8 cellular contexts compared by ENCODE assay signal in genomic region chr12:109461846-109462766, GRCh38. TPM values are rescaled to one million over a fixed set of nuclear protein-coding genes. Genes with fewer than 3 reads are reported as not detected.
DNase-seq lines count a peak whose midpoint lies in the region; ATAC-seq and TF ChIP-seq lines count a peak whose summit lies in the region.

No MANE protein-coding gene starts in this region.

- H3K4me1 Mint-ChIP-seq in neural crest cell, result peaks cover 88% of the 10 kb centered on the region

- peaks cover 77% of the 10 kb centered on the region for H3K4me1 ChIP-seq in SJSA1 (replicated peaks)

- DNase-seq in Daoy (ENCODE audit: low read depth) (peak; percentile 88), SJSA1 (ENCODE audit: low read depth in 1 of 2, low spot score in 2 of 2) (peak; percentile 82 to 87), foreskin fibroblast (peak; percentile 97 to 99), neural crest cell (ENCODE audit: low read depth, low spot score) (no peak), DMS53 treated with DMSO at 0.1 percent for 48 hours (lab: John Stamatoyannopoulos, UW; ENCODE audit: unreplicated experiment) (no peak)
- no peak for DNase-seq in effector CD4-positive, alpha-beta T cell
- no peak for DNase-seq in activated effector memory CD4-positive, alpha-beta T cell treated with Interleukin-2 at 50 U/mL for 16 hours

- peaks cover 7% of the 10 kb centered on the region for H3K36me3 Mint-ChIP-seq in neural crest cell (ENCODE audit: low read depth)

- H3K9me3 Mint-ChIP-seq in neural crest cell, result no peaks in the 10 kb centered on the region

- H3K4me3 Mint-ChIP-seq in neural crest cell, result peak overlapping the region; percentile 70

- H3K27me3 ChIP-seq in SJSA1 (replicated peaks), result no peaks in the 10 kb centered on the region

- ATAC-seq in GM21528 (IDR thresholded peaks at IDR 0.05; ENCODE audit: low FRiP score, unreplicated experiment), result no peak

- H3K27me3 Mint-ChIP-seq in neural crest cell (ENCODE audit: low read depth), result no peaks in the 10 kb centered on the region

- no peak overlapping the region for H3K4me3 ChIP-seq in SJSA1
- peak overlapping the region in 1 of 2 donors; percentile 20 for H3K4me3 ChIP-seq in foreskin fibroblast (ENCODE audit: low read depth in 1 of 2, low read length in 2 of 2)

- no peaks in the 10 kb centered on the region for H3K9me3 ChIP-seq in SJSA1 (replicated peaks)

- H3K36me3 ChIP-seq in SJSA1, result peaks cover 62% of the 10 kb centered on the region

- peak overlapping the region; percentile 98 for H3K27ac ChIP-seq in SJSA1

- TF ChIP-seq CTCF in foreskin fibroblast (IDR thresholded peaks at IDR 0.05; ENCODE audit: low read depth, low read length) (no peak), neural crest cell (conservative IDR thresholded peaks at IDR 0.05) (no peak)

- peak overlapping the region; percentile 93 for H3K27ac Mint-ChIP-seq in neural crest cell (ENCODE audit: unreplicated experiment)

RNA-seq across cellular contexts. Expression of gene KCTD10, which starts 15.0 kb away (rescaled TPM):
- total RNA-seq in Daoy (2014; rRNA removed; shearing (Covaris generic)), result 53.1 and 75.3 TPM in 2 replicates
- total RNA-seq in SJSA1 (2014; rRNA removed; shearing (Covaris generic)), result 25.2 and 33.0 TPM in 2 replicates
- total RNA-seq in neural crest cell, result 58.4 and 66.4 TPM in 2 replicates

RNA-seq across cellular contexts. Expression of gene UBE3B, which starts 15.3 kb away (rescaled TPM):
- 19.7 and 20.8 TPM in 2 replicates for total RNA-seq in Daoy (2014; rRNA removed; shearing (Covaris generic))
- total RNA-seq in SJSA1 (2014; rRNA removed; shearing (Covaris generic)), result 3,976 and 4,080 TPM in 2 replicates
- 35.9 and 38.7 TPM in 2 replicates for total RNA-seq in neural crest cell

Comparison
In these comparisons a context has a peak if more than half of its experiments do, and no peak if none do; other contexts are left out.
1. DNase-seq: peak in Daoy (single experiment), SJSA1 (2 of 2) and foreskin fibroblast (2 of 2); none in neural crest cell (single experiment), DMS53 treated with DMSO at 0.1 percent for 48 hours (single experiment), effector CD4-positive, alpha-beta T cell (single experiment) and activated effector memory CD4-positive, alpha-beta T cell treated with Interleukin-2 at 50 U/mL for 16 hours (single experiment).
2. RNA of gene UBE3B, which starts 15.3 kb away (total RNA-seq): 3,976 to 4,080 TPM in SJSA1; 35.9 to 38.7 TPM in neural crest cell and 19.7 to 20.8 TPM in Daoy; every median in the first group is over 100 times any median in the second.